Comparison of ENCODE assay signal across 1 cellular context in the genomic region with DNA sequence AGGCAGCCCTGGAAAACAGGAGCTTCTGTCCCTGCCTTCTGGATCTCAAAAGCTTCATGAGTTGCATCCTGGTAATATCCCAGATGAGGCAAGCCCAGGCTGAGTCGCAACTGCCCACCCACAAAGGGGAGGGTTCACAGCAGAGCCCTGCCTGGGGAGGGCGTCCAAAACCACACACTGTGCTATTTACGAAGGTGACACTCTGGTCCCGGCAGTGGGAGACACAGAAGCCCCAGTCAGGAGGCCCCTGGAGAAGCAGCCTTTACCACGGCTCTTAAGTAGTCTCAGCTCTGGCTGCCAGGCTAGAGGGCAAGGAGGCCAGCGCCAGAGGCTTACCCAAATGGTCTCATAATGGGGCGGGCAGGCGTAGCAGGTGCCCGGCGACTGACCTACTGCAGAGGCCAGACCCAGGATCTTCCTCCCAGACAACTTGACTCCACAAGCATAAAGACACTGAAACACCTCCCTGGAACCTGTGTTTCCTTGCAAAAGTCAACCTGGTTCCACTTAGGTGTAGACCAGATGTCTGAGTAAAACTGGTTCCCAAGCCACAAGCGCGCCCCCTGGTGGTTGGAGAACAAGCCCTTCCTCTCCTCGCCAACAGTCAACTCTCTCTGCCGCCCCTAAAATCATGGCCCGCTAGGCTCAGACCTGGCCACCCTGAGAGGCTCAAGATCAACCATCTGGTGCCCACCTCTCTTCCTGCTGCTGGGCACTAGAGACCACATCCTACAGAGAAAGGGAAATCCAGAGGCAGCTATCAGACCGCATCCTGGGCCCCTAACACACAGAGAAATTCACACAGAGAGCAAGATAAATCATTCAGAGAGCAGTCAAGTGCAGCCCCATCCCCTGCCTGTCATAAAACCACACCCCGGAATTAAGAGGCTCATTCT.
TF ChIP-seq lines count a peak whose summit lies in the region.

No MANE protein-coding gene starts in this region.

TF ChIP-seq in HepG2, 621 proteins besides CTCF, POLR2A, EP300 and RAD21 (continued from another document and continues in another):
- TF ChIP-seq ZNF547 (CRISPR knock-in tag; IDR thresholded peaks at IDR 0.05) = no peak
- no peak for TF ChIP-seq DR1 (CRISPR knock-in tag; IDR thresholded peaks at IDR 0.05)
- 0 out of 2 replicates have a peak, but pooled peaks have one; percentile 16 for TF ChIP-seq MLLT10 (CRISPR knock-in tag; IDR thresholded peaks at IDR 0.05)
- TF ChIP-seq, protein P1, sequence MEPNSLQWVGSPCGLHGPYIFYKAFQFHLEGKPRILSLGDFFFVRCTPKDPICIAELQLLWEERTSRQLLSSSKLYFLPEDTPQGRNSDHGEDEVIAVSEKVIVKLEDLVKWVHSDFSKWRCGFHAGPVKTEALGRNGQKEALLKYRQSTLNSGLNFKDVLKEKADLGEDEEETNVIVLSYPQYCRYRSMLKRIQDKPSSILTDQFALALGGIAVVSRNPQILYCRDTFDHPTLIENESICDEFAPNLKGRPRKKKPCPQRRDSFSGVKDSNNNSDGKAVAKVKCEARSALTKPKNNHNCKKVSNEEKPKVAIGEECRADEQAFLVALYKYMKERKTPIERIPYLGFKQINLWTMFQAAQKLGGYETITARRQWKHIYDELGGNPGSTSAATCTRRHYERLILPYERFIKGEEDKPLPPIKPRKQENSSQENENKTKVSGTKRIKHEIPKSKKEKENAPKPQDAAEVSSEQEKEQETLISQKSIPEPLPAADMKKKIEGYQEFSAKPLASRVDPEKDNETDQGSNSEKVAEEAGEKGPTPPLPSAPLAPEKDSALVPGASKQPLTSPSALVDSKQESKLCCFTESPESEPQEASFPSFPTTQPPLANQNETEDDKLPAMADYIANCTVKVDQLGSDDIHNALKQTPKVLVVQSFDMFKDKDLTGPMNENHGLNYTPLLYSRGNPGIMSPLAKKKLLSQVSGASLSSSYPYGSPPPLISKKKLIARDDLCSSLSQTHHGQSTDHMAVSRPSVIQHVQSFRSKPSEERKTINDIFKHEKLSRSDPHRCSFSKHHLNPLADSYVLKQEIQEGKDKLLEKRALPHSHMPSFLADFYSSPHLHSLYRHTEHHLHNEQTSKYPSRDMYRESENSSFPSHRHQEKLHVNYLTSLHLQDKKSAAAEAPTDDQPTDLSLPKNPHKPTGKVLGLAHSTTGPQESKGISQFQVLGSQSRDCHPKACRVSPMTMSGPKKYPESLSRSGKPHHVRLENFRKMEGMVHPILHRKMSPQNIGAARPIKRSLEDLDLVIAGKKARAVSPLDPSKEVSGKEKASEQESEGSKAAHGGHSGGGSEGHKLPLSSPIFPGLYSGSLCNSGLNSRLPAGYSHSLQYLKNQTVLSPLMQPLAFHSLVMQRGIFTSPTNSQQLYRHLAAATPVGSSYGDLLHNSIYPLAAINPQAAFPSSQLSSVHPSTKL (CRISPR knock-in tag; IDR thresholded peaks at IDR 0.05) = peak; percentile 47; the same call in 1 of the 2 replicates
- TF ChIP-seq MEIS2 (CRISPR knock-in tag; IDR thresholded peaks at IDR 0.05) = no peak; the same call in 1 of the 2 replicates
- TF ChIP-seq, protein P2, sequence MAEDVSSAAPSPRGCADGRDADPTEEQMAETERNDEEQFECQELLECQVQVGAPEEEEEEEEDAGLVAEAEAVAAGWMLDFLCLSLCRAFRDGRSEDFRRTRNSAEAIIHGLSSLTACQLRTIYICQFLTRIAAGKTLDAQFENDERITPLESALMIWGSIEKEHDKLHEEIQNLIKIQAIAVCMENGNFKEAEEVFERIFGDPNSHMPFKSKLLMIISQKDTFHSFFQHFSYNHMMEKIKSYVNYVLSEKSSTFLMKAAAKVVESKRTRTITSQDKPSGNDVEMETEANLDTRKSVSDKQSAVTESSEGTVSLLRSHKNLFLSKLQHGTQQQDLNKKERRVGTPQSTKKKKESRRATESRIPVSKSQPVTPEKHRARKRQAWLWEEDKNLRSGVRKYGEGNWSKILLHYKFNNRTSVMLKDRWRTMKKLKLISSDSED (CRISPR knock-in tag; IDR thresholded peaks at IDR 0.05) = no peak
- TF ChIP-seq, protein P3, sequence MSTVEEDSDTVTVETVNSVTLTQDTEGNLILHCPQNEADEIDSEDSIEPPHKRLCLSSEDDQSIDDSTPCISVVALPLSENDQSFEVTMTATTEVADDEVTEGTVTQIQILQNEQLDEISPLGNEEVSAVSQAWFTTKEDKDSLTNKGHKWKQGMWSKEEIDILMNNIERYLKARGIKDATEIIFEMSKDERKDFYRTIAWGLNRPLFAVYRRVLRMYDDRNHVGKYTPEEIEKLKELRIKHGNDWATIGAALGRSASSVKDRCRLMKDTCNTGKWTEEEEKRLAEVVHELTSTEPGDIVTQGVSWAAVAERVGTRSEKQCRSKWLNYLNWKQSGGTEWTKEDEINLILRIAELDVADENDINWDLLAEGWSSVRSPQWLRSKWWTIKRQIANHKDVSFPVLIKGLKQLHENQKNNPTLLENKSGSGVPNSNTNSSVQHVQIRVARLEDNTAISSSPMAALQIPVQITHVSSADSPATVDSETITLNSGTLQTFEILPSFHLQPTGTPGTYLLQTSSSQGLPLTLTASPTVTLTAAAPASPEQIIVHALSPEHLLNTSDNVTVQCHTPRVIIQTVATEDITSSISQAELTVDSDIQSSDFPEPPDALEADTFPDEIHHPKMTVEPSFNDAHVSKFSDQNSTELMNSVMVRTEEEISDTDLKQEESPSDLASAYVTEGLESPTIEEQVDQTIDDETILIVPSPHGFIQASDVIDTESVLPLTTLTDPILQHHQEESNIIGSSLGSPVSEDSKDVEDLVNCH (CRISPR knock-in tag; IDR thresholded peaks at IDR 0.05) = no peak
- TF ChIP-seq, protein P4, sequence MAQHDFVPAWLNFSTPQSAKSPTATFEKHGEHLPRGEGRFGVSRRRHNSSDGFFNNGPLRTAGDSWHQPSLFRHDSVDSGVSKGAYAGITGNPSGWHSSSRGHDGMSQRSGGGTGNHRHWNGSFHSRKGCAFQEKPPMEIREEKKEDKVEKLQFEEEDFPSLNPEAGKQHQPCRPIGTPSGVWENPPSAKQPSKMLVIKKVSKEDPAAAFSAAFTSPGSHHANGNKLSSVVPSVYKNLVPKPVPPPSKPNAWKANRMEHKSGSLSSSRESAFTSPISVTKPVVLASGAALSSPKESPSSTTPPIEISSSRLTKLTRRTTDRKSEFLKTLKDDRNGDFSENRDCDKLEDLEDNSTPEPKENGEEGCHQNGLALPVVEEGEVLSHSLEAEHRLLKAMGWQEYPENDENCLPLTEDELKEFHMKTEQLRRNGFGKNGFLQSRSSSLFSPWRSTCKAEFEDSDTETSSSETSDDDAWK (CRISPR knock-in tag; IDR thresholded peaks at IDR 0.05) = no peak
- TF ChIP-seq, protein P5, sequence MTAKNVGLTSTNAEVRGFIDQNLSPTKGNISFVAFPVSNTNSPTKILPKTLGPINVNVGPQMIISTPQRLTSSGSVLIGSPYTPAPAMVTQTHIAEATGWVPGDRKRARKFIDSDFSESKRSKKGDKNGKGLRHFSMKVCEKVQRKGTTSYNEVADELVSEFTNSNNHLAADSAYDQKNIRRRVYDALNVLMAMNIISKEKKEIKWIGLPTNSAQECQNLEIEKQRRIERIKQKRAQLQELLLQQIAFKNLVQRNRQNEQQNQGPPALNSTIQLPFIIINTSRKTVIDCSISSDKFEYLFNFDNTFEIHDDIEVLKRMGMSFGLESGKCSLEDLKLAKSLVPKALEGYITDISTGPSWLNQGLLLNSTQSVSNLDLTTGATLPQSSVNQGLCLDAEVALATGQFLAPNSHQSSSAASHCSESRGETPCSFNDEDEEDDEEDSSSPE (CRISPR knock-in tag; IDR thresholded peaks at IDR 0.05) = no peak
- TF ChIP-seq FIP1L1 (IDR thresholded peaks at IDR 0.05; ENCODE audit: borderline replicate concordance, insufficient read depth, low read depth, low read length) = no peak
- TF ChIP-seq, protein P6, sequence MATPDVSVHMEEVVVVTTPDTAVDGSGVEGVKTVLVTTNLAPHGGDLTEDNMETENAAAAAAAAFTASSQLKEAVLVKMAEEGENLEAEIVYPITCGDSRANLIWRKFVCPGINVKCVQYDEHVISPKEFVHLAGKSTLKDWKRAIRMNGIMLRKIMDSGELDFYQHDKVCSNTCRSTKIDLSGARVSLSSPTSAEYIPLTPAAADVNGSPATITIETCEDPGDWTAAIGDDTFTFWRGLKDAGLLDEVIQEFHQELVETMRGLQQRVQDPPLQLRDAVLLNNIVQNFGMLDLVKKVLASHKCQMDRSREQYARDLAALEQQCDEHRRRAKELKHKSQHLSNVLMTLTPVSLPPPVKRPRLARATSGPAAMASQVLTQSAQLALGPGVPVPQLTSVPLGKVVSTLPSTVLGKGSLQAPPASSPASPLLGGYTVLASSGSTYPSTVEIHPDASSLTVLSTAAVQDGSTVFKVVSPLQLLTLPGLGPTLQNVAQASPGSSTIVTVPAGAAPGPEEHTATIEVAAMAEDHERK (CRISPR knock-in tag; IDR thresholded peaks at IDR 0.05; ENCODE audit: low read depth) = no peak
- TF ChIP-seq, protein P7, sequence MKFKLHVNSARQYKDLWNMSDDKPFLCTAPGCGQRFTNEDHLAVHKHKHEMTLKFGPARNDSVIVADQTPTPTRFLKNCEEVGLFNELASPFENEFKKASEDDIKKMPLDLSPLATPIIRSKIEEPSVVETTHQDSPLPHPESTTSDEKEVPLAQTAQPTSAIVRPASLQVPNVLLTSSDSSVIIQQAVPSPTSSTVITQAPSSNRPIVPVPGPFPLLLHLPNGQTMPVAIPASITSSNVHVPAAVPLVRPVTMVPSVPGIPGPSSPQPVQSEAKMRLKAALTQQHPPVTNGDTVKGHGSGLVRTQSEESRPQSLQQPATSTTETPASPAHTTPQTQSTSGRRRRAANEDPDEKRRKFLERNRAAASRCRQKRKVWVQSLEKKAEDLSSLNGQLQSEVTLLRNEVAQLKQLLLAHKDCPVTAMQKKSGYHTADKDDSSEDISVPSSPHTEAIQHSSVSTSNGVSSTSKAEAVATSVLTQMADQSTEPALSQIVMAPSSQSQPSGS (CRISPR knock-in tag; IDR thresholded peaks at IDR 0.05) = peak; percentile 35; the same call in 1 of the 2 replicates
- TF ChIP-seq, protein P8, sequence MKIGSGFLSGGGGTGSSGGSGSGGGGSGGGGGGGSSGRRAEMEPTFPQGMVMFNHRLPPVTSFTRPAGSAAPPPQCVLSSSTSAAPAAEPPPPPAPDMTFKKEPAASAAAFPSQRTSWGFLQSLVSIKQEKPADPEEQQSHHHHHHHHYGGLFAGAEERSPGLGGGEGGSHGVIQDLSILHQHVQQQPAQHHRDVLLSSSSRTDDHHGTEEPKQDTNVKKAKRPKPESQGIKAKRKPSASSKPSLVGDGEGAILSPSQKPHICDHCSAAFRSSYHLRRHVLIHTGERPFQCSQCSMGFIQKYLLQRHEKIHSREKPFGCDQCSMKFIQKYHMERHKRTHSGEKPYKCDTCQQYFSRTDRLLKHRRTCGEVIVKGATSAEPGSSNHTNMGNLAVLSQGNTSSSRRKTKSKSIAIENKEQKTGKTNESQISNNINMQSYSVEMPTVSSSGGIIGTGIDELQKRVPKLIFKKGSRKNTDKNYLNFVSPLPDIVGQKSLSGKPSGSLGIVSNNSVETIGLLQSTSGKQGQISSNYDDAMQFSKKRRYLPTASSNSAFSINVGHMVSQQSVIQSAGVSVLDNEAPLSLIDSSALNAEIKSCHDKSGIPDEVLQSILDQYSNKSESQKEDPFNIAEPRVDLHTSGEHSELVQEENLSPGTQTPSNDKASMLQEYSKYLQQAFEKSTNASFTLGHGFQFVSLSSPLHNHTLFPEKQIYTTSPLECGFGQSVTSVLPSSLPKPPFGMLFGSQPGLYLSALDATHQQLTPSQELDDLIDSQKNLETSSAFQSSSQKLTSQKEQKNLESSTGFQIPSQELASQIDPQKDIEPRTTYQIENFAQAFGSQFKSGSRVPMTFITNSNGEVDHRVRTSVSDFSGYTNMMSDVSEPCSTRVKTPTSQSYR (CRISPR knock-in tag; IDR thresholded peaks at IDR 0.05; ENCODE audit: borderline replicate concordance) = no peak
- 0 out of 2 replicates have a peak, but pooled peaks have one; percentile 15 for TF ChIP-seq MED1 (CRISPR knock-in tag; IDR thresholded peaks at IDR 0.05)
- TF ChIP-seq CREM (IDR thresholded peaks at IDR 0.05) = peak; percentile 25; the same call in 1 of the 2 replicates
- TF ChIP-seq CREM (CRISPR knock-in tag; IDR thresholded peaks at IDR 0.05) = no peak
- TF ChIP-seq KAT2B (IDR thresholded peaks at IDR 0.05; ENCODE audit: borderline replicate concordance, low read depth, low read length) = 0 out of 2 replicates have a peak, but pooled peaks have one; percentile 1
- TF ChIP-seq RFX5 (IDR thresholded peaks at IDR 0.05; ENCODE audit: low read depth, low read length) = no peak
- TF ChIP-seq YY1 (IDR thresholded peaks at IDR 0.05; ENCODE audit: insufficient read depth, insufficient replicate concordance, low read depth, low read length) = peak; percentile 22
- TF ChIP-seq ZNF788 (CRISPR knock-in tag; IDR thresholded peaks at IDR 0.05; ENCODE audit: borderline replicate concordance) = peak; percentile 24; the same call in 1 of the 2 replicates
- TF ChIP-seq ZNF160 (CRISPR knock-in tag; IDR thresholded peaks at IDR 0.05) = no peak
- 0 out of 2 replicates have a peak, but pooled peaks have one; percentile 19 for TF ChIP-seq TAF1 (CRISPR knock-in tag; IDR thresholded peaks at IDR 0.05)
- TF ChIP-seq, protein P9, sequence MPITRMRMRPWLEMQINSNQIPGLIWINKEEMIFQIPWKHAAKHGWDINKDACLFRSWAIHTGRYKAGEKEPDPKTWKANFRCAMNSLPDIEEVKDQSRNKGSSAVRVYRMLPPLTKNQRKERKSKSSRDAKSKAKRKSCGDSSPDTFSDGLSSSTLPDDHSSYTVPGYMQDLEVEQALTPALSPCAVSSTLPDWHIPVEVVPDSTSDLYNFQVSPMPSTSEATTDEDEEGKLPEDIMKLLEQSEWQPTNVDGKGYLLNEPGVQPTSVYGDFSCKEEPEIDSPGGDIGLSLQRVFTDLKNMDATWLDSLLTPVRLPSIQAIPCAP (CRISPR knock-in tag; IDR thresholded peaks at IDR 0.05; ENCODE audit: low read depth) = no peak
- TF ChIP-seq, protein P10, sequence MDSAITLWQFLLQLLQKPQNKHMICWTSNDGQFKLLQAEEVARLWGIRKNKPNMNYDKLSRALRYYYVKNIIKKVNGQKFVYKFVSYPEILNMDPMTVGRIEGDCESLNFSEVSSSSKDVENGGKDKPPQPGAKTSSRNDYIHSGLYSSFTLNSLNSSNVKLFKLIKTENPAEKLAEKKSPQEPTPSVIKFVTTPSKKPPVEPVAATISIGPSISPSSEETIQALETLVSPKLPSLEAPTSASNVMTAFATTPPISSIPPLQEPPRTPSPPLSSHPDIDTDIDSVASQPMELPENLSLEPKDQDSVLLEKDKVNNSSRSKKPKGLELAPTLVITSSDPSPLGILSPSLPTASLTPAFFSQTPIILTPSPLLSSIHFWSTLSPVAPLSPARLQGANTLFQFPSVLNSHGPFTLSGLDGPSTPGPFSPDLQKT (CRISPR knock-in tag; IDR thresholded peaks at IDR 0.05; ENCODE audit: borderline replicate concordance) = no peak
- TF ChIP-seq NCOA1 (CRISPR knock-in tag; IDR thresholded peaks at IDR 0.05) = no peak
- no peak for TF ChIP-seq ZFAT (CRISPR knock-in tag; conservative IDR thresholded peaks at IDR 0.05)
- TF ChIP-seq YEATS4 (CRISPR knock-in tag; IDR thresholded peaks at IDR 0.05; ENCODE audit: borderline replicate concordance) = 0 out of 2 replicates have a peak, but pooled peaks have one; percentile 39
- no peak for TF ChIP-seq KAT8 (CRISPR knock-in tag; IDR thresholded peaks at IDR 0.05)
- no peak for TF ChIP-seq ZBTB8A (CRISPR knock-in tag; IDR thresholded peaks at IDR 0.05; ENCODE audit: borderline replicate concordance, low read depth)
- TF ChIP-seq ZNF33A (CRISPR knock-in tag; IDR thresholded peaks at IDR 0.05; ENCODE audit: borderline replicate concordance) = no peak
- TF ChIP-seq, protein P11, sequence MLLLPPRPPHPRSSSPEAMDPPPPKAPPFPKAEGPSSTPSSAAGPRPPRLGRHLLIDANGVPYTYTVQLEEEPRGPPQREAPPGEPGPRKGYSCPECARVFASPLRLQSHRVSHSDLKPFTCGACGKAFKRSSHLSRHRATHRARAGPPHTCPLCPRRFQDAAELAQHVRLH (CRISPR knock-in tag; IDR thresholded peaks at IDR 0.05; ENCODE audit: borderline replicate concordance, low read depth) = peak; percentile 74
- TF ChIP-seq MYNN (CRISPR knock-in tag; IDR thresholded peaks at IDR 0.05; ENCODE audit: low read depth) = peak; percentile 23; the same call in 1 of the 2 replicates
- no peak for TF ChIP-seq ZNF570 (CRISPR knock-in tag; IDR thresholded peaks at IDR 0.05; ENCODE audit: borderline replicate concordance)
- peak; percentile 55 for TF ChIP-seq SALL1 (CRISPR knock-in tag; IDR thresholded peaks at IDR 0.05)
